ENCODE assay signal across 1 cellular context in genomic region chr17:2691965-2692780, GRCh38.
TF ChIP-seq lines count a peak whose summit lies in the region.

No MANE protein-coding gene starts in this region.

TF ChIP-seq in WTC11, 78 proteins besides CTCF, POLR2A, EP300 and RAD21 (continued from another document):
- no peak for TF ChIP-seq ARID4B (CRISPR knock-in tag; IDR thresholded peaks at IDR 0.05; ENCODE audit: borderline replicate concordance)
- TF ChIP-seq MXD4 (CRISPR knock-in tag; IDR thresholded peaks at IDR 0.05; ENCODE audit: borderline replicate concordance): no peak
- TF ChIP-seq HMGA2 (CRISPR knock-in tag; IDR thresholded peaks at IDR 0.05): no peak
- TF ChIP-seq ESRRA (CRISPR knock-in tag; IDR thresholded peaks at IDR 0.05; ENCODE audit: borderline replicate concordance): no peak
- no peak for TF ChIP-seq NFATC4 (CRISPR knock-in tag; IDR thresholded peaks at IDR 0.05)
- TF ChIP-seq ZNF512 (CRISPR knock-in tag; IDR thresholded peaks at IDR 0.05; ENCODE audit: borderline replicate concordance): no peak
- no peak for TF ChIP-seq E2F1 (CRISPR knock-in tag; IDR thresholded peaks at IDR 0.05)
- no peak for TF ChIP-seq ZNF416 (CRISPR knock-in tag; IDR thresholded peaks at IDR 0.05)
- no peak for TF ChIP-seq TEAD1 (CRISPR knock-in tag; IDR thresholded peaks at IDR 0.05)
- no peak for TF ChIP-seq NFE2L1 (CRISPR knock-in tag; IDR thresholded peaks at IDR 0.05)
TF ChIP-seq in WTC11: peak in this region for 0.
